In the genomic region with DNA sequence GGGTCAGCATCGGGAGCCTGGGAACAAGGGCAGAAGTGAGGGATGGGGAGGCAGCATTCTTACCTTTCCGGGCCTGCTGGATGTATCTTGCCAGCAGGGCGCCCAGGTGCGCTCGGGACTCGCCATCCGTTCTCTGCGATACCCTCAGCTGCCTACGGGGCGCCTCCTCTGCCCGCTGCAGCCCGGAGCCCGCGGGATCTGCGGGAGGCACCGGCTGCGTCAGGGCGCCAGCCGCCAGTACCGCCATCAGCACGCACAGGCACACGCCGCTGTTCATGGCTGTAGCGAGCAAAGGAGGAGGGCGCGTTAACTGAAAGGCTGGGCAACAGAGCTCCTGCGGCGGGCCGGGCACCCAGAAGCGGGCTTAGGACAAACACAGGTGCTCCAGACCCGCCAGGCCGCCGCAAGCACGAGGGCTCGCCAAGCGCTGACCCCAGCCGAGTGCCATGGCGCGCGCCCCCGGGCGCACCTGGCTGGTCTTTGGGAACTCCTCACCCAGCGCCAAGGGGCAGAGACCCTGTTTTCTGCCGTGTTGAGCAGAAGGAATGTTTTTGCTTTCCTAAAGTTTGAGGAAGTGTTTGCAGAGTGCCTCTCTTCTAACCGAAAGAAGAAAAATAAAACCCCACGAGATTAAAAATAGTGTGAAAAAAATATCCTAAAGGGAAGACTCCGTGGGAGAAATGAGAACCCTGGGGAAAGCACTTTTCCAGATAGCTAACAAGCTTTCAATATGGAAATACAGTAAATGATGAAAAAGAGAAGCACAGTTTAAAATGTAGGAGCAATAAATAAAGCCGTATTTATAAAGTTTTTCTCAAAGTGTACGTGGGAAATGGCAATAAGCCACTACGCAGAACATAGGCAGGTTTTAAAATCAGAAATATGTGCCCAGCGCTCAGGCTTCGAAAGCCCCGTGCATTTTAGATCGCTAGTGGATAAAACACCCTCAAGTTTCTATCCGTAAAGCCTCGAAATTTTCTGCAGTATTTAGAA, we compare ENCODE assay signal across 1 cellular context.
TF ChIP-seq lines count a peak whose summit lies in the region.

No MANE protein-coding gene starts in this region.

TF ChIP-seq in HCT116, 20 proteins besides CTCF, POLR2A, EP300 and RAD21:
- TF ChIP-seq SP1 (IDR thresholded peaks at IDR 0.05; ENCODE audit: low read depth) (no peak), ZFX (IDR thresholded peaks at IDR 0.05) (no peak), ZNF274 (IDR thresholded peaks at IDR 0.05; ENCODE audit: low read depth, low read length) (no peak), ELF1 (IDR thresholded peaks at IDR 0.05; ENCODE audit: borderline replicate concordance, low read depth) (no peak), JUND (IDR thresholded peaks at IDR 0.05) (no peak), EZH2phosphoT487 (IDR thresholded peaks at IDR 0.05; ENCODE audit: borderline replicate concordance) (no peak)
- TF ChIP-seq, protein P1, sequence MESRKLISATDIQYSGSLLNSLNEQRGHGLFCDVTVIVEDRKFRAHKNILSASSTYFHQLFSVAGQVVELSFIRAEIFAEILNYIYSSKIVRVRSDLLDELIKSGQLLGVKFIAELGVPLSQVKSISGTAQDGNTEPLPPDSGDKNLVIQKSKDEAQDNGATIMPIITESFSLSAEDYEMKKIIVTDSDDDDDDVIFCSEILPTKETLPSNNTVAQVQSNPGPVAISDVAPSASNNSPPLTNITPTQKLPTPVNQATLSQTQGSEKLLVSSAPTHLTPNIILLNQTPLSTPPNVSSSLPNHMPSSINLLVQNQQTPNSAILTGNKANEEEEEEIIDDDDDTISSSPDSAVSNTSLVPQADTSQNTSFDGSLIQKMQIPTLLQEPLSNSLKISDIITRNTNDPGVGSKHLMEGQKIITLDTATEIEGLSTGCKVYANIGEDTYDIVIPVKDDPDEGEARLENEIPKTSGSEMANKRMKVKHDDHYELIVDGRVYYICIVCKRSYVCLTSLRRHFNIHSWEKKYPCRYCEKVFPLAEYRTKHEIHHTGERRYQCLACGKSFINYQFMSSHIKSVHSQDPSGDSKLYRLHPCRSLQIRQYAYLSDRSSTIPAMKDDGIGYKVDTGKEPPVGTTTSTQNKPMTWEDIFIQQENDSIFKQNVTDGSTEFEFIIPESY (IDR thresholded peaks at IDR 0.05; ENCODE audit: extremely low read depth, insufficient replicate concordance, low read length), result no peak
